ENCODE assay signal across 6 cellular contexts in the genomic region with DNA sequence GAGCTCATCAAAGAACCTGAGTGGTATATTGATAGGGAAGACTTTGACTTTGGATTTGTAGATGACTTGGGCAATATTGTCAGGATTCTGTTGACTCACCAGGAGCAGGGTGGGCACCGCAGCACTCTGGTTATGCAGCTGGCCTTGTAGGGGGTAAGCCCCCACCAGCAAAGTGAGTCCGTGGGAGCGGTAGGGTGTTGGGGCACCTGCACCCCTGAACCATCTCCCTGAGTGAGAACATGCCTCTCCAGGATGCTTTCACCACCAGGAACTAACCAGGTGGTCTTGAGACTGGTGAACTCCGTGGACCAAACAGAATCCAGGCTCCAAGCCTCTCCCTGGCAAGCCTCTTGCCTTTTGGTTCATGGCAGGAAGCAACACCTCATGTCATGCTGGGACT.
"Had no signal": no experiment of that assay in that cellular context is flagged by ENCODE, and none has a peak within 500 bp of the region (broad histone marks: within the 10 kb centered on the region; RNA-seq: fewer than 3 reads in every experiment).

No MANE protein-coding gene starts in this region.

- H3K9ac ChIP-seq: KMS-11 had no signal

- FAIRE-seq: HTR-8/SVneo had no signal

- ATAC-seq: GM23338 had no signal

- DNase-seq: H9, HCEC 1CT, KBM-7 had no signal

- H3K4me3 ChIP-seq: GM23338 had no signal

- H3K27ac ChIP-seq: KMS-11 had no signal

- H3K4me2 ChIP-seq: GM23338, KMS-11 had no signal

- H2AFZ ChIP-seq: GM23338 had no signal
